In the genomic region with DNA sequence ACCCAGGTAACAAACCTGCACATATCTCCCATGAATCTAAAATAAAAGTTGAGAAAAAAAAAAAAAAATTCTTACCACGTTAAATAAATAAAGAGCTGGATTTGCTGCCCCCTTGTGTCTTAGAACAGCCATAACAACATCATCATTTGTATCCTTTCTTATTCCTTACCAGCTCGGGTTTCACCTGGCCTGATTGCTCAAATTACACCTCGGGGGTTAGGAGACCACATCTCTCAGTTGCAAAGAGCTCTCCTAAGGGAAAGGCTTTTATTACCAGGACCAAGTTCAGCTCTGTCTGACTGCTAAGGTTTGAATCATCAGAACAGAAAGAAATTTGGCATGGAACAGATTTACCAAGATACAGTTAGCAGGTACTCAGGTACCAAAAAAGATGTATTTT, we compare ENCODE assay signal across 8 cellular contexts. TPM values are rescaled to one million over a fixed set of nuclear protein-coding genes. Genes with fewer than 3 reads are reported as not detected.
DNase-seq lines count a peak whose midpoint lies in the region; ATAC-seq and TF ChIP-seq lines count a peak whose summit lies in the region.

No MANE protein-coding gene starts in this region.

- 1% methylated on average over 3 of the region's 3 CpGs for WGBS in testis, 2 donors

- intact Hi-C loops in testis (cut with DNase I; ENCODE audit: low total_unique reads): loop anchor here (10.0 kb wide), 1 partner anchor 310 kb away; no protein-coding TSS in a partner anchor

- no peaks in the 10 kb centered on the region for H3K9me3 Mint-ChIP-seq in chondrocyte (ENCODE audit: low read depth)

- CTCF ChIA-PET in GM10248 (lab: Yijun Ruan, JAX): interaction anchor here (0.7 to 5.0 kb wide), 48 partner anchors 9 to 554 kb away, joined by 3 to 104 read pairs (median 4); a partner anchor contains a TSS

- peaks cover 29% of the 10 kb centered on the region for H3K4me1 Mint-ChIP-seq in chondrocyte (ENCODE audit: low read depth)

- no peaks in the 10 kb centered on the region for H3K27me3 ChIP-seq in testis

- no peaks in the 10 kb centered on the region for H3K4me1 ChIP-seq in testis

- no peak for TF ChIP-seq POLR2A in testis (IDR thresholded peaks at IDR 0.05)

- H3K27ac ChIP-seq in 22Rv1: no peak overlapping the region
- H3K27ac ChIP-seq in testis: no peak overlapping the region

- peak; percentile 88 for TF ChIP-seq CTCF in 22Rv1 (IDR thresholded peaks at IDR 0.05)
- TF ChIP-seq CTCF in GM10248 (IDR thresholded peaks at IDR 0.05; ENCODE audit: control extremely low read depth, extremely low read depth, low read depth, missing control alignments): peak; percentile 47
- peak; percentile 93 for TF ChIP-seq CTCF in chondrocyte (IDR thresholded peaks at IDR 0.05)
- TF ChIP-seq CTCF in testis (IDR thresholded peaks at IDR 0.05): peak; percentile 43 to 84 (median 55)

- no peaks in the 10 kb centered on the region for H3K9me3 ChIP-seq in testis

- peaks cover 12% of the 10 kb centered on the region for H3K27me3 Mint-ChIP-seq in chondrocyte (ENCODE audit: low read depth)

- H3K27ac Mint-ChIP-seq in chondrocyte (ENCODE audit: unreplicated experiment): no peak overlapping the region

- H3K4me3 ChIP-seq in testis: no peak overlapping the region

- ATAC-seq in SK-N-SH treated with all-trans-retinoic acid at 6 μM for 48 hours (peak; percentile 77), HG03095 (IDR thresholded peaks at IDR 0.05; ENCODE audit: unreplicated experiment) (no peak)

- peaks cover 2% of the 10 kb centered on the region for H3K36me3 Mint-ChIP-seq in chondrocyte (ENCODE audit: low read depth)

- POLR2A ChIA-PET in GM10248 (lab: Yijun Ruan, JAX): interaction anchor here (0.6 kb wide), 1 partner anchor 82 kb away, joined by 5 read pairs; no protein-coding TSS in a partner anchor

- no peak overlapping the region for H3K4me3 Mint-ChIP-seq in chondrocyte (ENCODE audit: unreplicated experiment)

- no peaks in the 10 kb centered on the region for H3K36me3 ChIP-seq in testis (ENCODE audit: low read depth, missing control alignments)

- DNase-seq in GM10248 (ENCODE audit: extremely low spot score): peak; percentile 51
- DNase-seq in NCI-H1436 treated with DMSO at 0.1 percent for 48 hours (lab: John Stamatoyannopoulos, UW): peak; percentile 94
- DNase-seq in chondrocyte (ENCODE audit: low spot score): no peak
- DNase-seq in left kidney (ENCODE audit: low read depth, low spot score): peak; percentile 95
- DNase-seq in testis: peak; percentile 50

TF ChIP-seq in SK-N-SH treated with all-trans-retinoic acid at 6 μM for 48 hours, 23 proteins besides CTCF, POLR2A, EP300 and RAD21:
- TF ChIP-seq ZC3H10 (CRISPR knock-in tag; IDR thresholded peaks at IDR 0.05) (no peak), GLIS3 (CRISPR knock-in tag; IDR thresholded peaks at IDR 0.05) (no peak), ZNF565 (CRISPR knock-in tag; conservative IDR thresholded peaks at IDR 0.05; ENCODE audit: low read depth) (no peak), TCF4 (CRISPR knock-in tag; IDR thresholded peaks at IDR 0.05; ENCODE audit: borderline replicate concordance) (no peak), TOX (CRISPR knock-in tag; IDR thresholded peaks at IDR 0.05; ENCODE audit: borderline replicate concordance) (no peak), ISL1 (CRISPR knock-in tag; IDR thresholded peaks at IDR 0.05) (no peak), ZFP3 (CRISPR knock-in tag; IDR thresholded peaks at IDR 0.05) (no peak), CSDC2 (CRISPR knock-in tag; IDR thresholded peaks at IDR 0.05) (no peak), PPARA (CRISPR knock-in tag; IDR thresholded peaks at IDR 0.05; ENCODE audit: borderline replicate concordance) (no peak), RARB (CRISPR knock-in tag; IDR thresholded peaks at IDR 0.05) (no peak), OSR1 (CRISPR knock-in tag; IDR thresholded peaks at IDR 0.05) (no peak)
- TF ChIP-seq, protein P1, sequence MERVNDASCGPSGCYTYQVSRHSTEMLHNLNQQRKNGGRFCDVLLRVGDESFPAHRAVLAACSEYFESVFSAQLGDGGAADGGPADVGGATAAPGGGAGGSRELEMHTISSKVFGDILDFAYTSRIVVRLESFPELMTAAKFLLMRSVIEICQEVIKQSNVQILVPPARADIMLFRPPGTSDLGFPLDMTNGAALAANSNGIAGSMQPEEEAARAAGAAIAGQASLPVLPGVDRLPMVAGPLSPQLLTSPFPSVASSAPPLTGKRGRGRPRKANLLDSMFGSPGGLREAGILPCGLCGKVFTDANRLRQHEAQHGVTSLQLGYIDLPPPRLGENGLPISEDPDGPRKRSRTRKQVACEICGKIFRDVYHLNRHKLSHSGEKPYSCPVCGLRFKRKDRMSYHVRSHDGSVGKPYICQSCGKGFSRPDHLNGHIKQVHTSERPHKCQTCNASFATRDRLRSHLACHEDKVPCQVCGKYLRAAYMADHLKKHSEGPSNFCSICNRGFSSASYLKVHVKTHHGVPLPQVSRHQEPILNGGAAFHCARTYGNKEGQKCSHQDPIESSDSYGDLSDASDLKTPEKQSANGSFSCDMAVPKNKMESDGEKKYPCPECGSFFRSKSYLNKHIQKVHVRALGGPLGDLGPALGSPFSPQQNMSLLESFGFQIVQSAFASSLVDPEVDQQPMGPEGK (CRISPR knock-in tag; IDR thresholded peaks at IDR 0.05; ENCODE audit: borderline replicate concordance): no peak
- TF ChIP-seq, protein P2, sequence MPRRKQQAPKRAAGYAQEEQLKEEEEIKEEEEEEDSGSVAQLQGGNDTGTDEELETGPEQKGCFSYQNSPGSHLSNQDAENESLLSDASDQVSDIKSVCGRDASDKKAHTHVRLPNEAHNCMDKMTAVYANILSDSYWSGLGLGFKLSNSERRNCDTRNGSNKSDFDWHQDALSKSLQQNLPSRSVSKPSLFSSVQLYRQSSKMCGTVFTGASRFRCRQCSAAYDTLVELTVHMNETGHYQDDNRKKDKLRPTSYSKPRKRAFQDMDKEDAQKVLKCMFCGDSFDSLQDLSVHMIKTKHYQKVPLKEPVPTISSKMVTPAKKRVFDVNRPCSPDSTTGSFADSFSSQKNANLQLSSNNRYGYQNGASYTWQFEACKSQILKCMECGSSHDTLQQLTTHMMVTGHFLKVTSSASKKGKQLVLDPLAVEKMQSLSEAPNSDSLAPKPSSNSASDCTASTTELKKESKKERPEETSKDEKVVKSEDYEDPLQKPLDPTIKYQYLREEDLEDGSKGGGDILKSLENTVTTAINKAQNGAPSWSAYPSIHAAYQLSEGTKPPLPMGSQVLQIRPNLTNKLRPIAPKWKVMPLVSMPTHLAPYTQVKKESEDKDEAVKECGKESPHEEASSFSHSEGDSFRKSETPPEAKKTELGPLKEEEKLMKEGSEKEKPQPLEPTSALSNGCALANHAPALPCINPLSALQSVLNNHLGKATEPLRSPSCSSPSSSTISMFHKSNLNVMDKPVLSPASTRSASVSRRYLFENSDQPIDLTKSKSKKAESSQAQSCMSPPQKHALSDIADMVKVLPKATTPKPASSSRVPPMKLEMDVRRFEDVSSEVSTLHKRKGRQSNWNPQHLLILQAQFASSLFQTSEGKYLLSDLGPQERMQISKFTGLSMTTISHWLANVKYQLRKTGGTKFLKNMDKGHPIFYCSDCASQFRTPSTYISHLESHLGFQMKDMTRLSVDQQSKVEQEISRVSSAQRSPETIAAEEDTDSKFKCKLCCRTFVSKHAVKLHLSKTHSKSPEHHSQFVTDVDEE (CRISPR knock-in tag; IDR thresholded peaks at IDR 0.05): no peak
- TF ChIP-seq, protein P3, sequence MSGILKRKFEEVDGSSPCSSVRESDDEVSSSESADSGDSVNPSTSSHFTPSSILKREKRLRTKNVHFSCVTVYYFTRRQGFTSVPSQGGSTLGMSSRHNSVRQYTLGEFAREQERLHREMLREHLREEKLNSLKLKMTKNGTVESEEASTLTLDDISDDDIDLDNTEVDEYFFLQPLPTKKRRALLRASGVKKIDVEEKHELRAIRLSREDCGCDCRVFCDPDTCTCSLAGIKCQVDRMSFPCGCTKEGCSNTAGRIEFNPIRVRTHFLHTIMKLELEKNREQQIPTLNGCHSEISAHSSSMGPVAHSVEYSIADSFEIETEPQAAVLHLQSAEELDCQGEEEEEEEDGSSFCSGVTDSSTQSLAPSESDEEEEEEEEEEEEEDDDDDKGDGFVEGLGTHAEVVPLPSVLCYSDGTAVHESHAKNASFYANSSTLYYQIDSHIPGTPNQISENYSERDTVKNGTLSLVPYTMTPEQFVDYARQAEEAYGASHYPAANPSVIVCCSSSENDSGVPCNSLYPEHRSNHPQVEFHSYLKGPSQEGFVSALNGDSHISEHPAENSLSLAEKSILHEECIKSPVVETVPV (CRISPR knock-in tag; IDR thresholded peaks at IDR 0.05): no peak

RNA-seq across cellular contexts. Expression of a gene that starts 25.8 kb away (rescaled TPM):
- 15.8 to 18.9 TPM (median 17.4 TPM) in 3 replicates for total RNA-seq in chondrocyte
- total RNA-seq in testis: 100 to 1,000 TPM in 1 of 2 donors, 10 to 100 TPM in 1; 93.0 to 101 TPM
- polyA plus RNA-seq in testis (ENCODE audit: insufficient read depth, low read depth, low replicate concordance): 421 TPM

RNA-seq across cellular contexts. Expression of a gene that starts 32.1 kb away (rescaled TPM):
- total RNA-seq in chondrocyte (not detected in 3 replicates), testis (under 1 TPM; 0.93 to 0.94 TPM)
- 0.59 TPM for polyA plus RNA-seq in testis (ENCODE audit: insufficient read depth, low read depth, low replicate concordance)
